1 cellular context compared by ENCODE assay signal in the genomic region with DNA sequence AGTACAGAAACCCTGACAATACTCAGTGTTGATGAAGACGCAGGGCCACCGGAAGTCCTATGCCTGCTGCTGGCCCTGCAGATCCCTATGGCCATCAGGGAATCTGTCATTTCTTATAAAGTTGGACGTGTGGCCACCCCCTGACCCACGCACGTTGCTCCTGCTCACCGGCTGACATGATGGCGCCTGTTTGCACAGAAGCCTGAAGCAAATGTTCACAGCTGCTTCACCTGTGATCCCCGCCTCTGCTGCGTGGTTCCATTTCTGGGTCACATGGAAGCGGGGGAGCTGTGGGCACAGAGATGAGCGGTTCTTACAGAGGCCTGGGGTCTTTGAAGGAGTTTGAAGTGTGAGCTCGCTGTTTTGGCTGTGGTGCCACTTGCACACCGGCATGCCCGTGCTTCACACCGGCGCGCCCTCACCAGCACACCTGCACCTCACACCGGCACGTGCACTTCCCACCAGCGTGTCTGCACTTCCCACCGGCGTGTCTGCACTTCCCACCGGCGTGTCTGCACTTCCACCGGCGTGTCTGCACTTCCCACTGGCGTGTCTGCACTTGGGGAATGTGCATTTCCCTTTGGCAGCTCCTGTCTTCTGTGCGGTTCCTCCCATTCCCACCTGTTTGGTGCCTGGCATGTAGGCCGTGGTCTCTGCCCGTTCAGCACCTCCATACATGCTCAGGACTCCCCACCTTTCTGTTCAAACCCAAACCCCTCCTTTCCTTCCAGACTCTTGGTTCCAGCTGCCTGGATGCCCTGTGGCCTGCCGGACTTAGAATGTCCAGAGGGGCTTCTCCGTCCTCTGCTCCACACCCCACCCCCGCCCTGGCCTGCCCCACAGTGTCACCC.
TF ChIP-seq lines count a peak whose summit lies in the region.

No MANE protein-coding gene starts in this region.

TF ChIP-seq in HepG2, 621 proteins besides CTCF, POLR2A, EP300 and RAD21 (continued from another document):
- TF ChIP-seq, protein P1, sequence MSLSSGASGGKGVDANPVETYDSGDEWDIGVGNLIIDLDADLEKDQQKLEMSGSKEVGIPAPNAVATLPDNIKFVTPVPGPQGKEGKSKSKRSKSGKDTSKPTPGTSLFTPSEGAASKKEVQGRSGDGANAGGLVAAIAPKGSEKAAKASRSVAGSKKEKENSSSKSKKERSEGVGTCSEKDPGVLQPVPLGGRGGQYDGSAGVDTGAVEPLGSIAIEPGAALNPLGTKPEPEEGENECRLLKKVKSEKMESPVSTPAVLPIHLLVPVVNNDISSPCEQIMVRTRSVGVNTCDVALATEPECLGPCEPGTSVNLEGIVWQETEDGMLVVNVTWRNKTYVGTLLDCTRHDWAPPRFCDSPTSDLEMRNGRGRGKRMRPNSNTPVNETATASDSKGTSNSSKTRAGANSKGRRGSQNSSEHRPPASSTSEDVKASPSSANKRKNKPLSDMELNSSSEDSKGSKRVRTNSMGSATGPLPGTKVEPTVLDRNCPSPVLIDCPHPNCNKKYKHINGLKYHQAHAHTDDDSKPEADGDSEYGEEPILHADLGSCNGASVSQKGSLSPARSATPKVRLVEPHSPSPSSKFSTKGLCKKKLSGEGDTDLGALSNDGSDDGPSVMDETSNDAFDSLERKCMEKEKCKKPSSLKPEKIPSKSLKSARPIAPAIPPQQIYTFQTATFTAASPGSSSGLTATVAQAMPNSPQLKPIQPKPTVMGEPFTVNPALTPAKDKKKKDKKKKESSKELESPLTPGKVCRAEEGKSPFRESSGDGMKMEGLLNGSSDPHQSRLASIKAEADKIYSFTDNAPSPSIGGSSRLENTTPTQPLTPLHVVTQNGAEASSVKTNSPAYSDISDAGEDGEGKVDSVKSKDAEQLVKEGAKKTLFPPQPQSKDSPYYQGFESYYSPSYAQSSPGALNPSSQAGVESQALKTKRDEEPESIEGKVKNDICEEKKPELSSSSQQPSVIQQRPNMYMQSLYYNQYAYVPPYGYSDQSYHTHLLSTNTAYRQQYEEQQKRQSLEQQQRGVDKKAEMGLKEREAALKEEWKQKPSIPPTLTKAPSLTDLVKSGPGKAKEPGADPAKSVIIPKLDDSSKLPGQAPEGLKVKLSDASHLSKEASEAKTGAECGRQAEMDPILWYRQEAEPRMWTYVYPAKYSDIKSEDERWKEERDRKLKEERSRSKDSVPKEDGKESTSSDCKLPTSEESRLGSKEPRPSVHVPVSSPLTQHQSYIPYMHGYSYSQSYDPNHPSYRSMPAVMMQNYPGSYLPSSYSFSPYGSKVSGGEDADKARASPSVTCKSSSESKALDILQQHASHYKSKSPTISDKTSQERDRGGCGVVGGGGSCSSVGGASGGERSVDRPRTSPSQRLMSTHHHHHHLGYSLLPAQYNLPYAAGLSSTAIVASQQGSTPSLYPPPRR (CRISPR knock-in tag; IDR thresholded peaks at IDR 0.05; ENCODE audit: borderline replicate concordance), result no peak
